Comparison of ENCODE assay signal across 12 cellular contexts in the genomic region with DNA sequence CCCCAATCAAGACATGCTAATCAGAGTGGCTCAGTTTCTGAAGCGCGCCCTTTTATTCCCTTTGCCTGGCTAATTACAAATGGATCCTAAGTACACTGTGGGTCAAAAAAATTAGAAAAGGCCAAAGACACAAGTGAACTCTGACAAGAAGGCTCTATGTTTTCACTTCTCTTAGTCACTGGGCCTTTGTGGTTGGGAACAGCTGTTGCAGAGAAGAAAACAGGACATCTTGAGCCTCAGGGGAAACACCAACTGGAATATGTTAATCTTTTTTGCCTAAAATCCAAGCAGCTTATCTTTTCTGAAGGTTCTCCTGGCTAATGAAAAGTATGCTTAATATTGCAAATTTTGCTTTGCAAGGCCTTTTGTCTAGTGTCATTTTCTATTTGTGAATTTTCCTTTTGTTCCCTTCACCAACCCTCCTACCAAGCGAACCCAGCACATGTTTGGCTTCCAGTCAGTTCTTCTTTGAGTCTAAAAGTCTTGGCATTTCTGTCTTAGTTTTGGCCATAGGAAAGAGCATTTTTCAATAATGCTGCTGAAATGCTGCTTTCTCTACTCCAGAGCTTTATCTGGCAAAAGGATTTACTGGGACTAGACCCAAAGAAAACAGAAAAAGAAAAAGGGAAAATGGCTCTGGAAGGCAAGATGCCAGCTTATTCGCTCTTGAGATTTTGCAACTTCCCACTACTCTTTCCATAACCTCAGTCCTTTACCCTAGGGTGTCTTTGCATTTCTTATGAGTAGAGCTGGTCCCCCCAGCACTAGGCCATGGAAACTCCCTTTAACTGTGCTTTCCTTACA.
DNase-seq lines count a peak whose midpoint lies in the region; ATAC-seq, FAIRE-seq and TF ChIP-seq lines count a peak whose summit lies in the region.
"Had no signal": no experiment of that assay in that cellular context is flagged by ENCODE, and none has a peak within 500 bp of the region (broad histone marks: within the 10 kb centered on the region; RNA-seq: fewer than 3 reads in every experiment).

No MANE protein-coding gene starts in this region.

- no peaks in the 10 kb centered on the region for H3K36me3 ChIP-seq in pancreas

- H3K27me3 ChIP-seq in pancreas = no peaks in the 10 kb centered on the region

- intact Hi-C loops in pancreas (cut with DNase I) = no loop called here

- TF ChIP-seq CTCF in pancreas (IDR thresholded peaks at IDR 0.05) = no peak

- H3K4me1 ChIP-seq in pancreas = no peaks in the 10 kb centered on the region

- peaks cover 0 to 6% (median 0%) of the 10 kb centered on the region in 4 donors for H3K9me3 ChIP-seq in pancreas

- H3K27ac ChIP-seq in angular gyrus (ENCODE audit: low read depth, low read length) (peak overlapping the region; percentile 38), pancreas (no peak overlapping the region)

- peak in 3 of 4 donors; percentile 25 to 52 (median 43) for ATAC-seq in pancreas
- no peak for ATAC-seq in HG02973 (IDR thresholded peaks at IDR 0.05; ENCODE audit: unreplicated experiment)
- no peak for ATAC-seq in GM18873 (IDR thresholded peaks at IDR 0.05; ENCODE audit: low FRiP score, unreplicated experiment)
- no peak for ATAC-seq in activated CD4-positive, CD25-positive, alpha-beta regulatory T cell treated with anti-CD3 and anti-CD28 coated beads, Interleukin-2, amount 50 U/mL, for 24 hours
- ATAC-seq: GM23338 had no signal

- 70 to 74% methylated on average over 4 of the region's 4 CpGs for WGBS in pancreas, 2 donors

- no peak overlapping the region for H3K4me3 ChIP-seq in pancreas
- H3K4me3 ChIP-seq: GM23338 had no signal

- no peak for FAIRE-seq in pancreas (lab: Jason Lieb, UNC)
- FAIRE-seq: keratinocyte had no signal

- peak; percentile 62 for DNase-seq in Ammon's horn (ENCODE audit: low spot score)
- DNase-seq in foreskin melanocyte = peak; percentile 95
- DNase-seq in pancreas = no peak
- DNase-seq in activated CD4-positive, alpha-beta T cell treated with anti-CD3 and anti-CD28 coated beads, Interleukin-2, amount 50 U/mL, for 48 hours = no peak
- DNase-seq: activated CD4-positive, alpha-beta memory T cell treated with anti-CD3 and anti-CD28 coated beads for 36 hours; NCI-H774 had no signal

Comparison
In these comparisons a context has a peak if more than half of its experiments do, and no peak if none do; other contexts are left out.
1. DNase-seq: peak in Ammon's horn (single experiment) and foreskin melanocyte (single experiment); none in pancreas (0 of 6) and activated CD4-positive, alpha-beta T cell treated with anti-CD3 and anti-CD28 coated beads, Interleukin-2, amount 50 U/mL, for 48 hours (0 of 2).
2. ATAC-seq: peak in pancreas (3 of 4); none in HG02973 (single experiment), GM18873 (single experiment) and activated CD4-positive, CD25-positive, alpha-beta regulatory T cell treated with anti-CD3 and anti-CD28 coated beads, Interleukin-2, amount 50 U/mL, for 24 hours (0 of 2).